8 cellular contexts compared by ENCODE assay signal in genomic region chr9:125746774-125747052, GRCh38. TPM values are rescaled to one million over a fixed set of nuclear protein-coding genes. Genes with fewer than 3 reads are reported as not detected.
DNase-seq lines count a peak whose midpoint lies in the region; ATAC-seq and TF ChIP-seq lines count a peak whose summit lies in the region.

No MANE protein-coding gene starts in this region.

- TF ChIP-seq CTCF in BJ (IDR thresholded peaks at IDR 0.05; ENCODE audit: insufficient read depth, low read depth, low read length) = no peak
- no peak for TF ChIP-seq CTCF in astrocyte of the cerebellum (IDR thresholded peaks at IDR 0.05; ENCODE audit: low read depth, low read length, missing control alignments)

- no peaks in the 10 kb centered on the region for H3K9me3 ChIP-seq in mucosa of rectum (ENCODE audit: control insufficient read depth in 2 of 2, low read length in 2 of 2)

- H3K4me3 ChIP-seq in BJ (ENCODE audit: low read depth, low read length) (peak overlapping the region; percentile 89), astrocyte of the cerebellum (ENCODE audit: low read depth, low read length) (peak overlapping the region; percentile 88), mucosa of rectum (ENCODE audit: low read length in 2 of 2) (peak overlapping the region in 1 of 2 donors; percentile 42)

- no peaks in the 10 kb centered on the region for H3K27me3 ChIP-seq in BJ (ENCODE audit: control insufficient read depth, insufficient read depth, low read length)
- peaks cover 0 to 2% of the 10 kb centered on the region in 2 donors for H3K27me3 ChIP-seq in mucosa of rectum (ENCODE audit: control insufficient read depth in 2 of 2, insufficient read depth in 2 of 2, low read length in 2 of 2)

- POLR2A ChIA-PET in BJ (lab: Charles Lee) = no interaction called here

- ATAC-seq in HG03025 (IDR thresholded peaks at IDR 0.05; ENCODE audit: low FRiP score, unreplicated experiment) = peak; percentile 22
- ATAC-seq in HG02938 (IDR thresholded peaks at IDR 0.05; ENCODE audit: unreplicated experiment) = no peak

- H3K9ac ChIP-seq in mucosa of rectum (ENCODE audit: low read depth in 1 of 2, low read length in 2 of 2) = no peak overlapping the region

- CTCF ChIA-PET in BJ (lab: Yijun Ruan, JAX) = no interaction called here

- H3K36me3 ChIP-seq in BJ (ENCODE audit: control insufficient read depth, insufficient read depth, low read length) (no peaks in the 10 kb centered on the region), mucosa of rectum (ENCODE audit: control insufficient read depth in 2 of 2, insufficient read depth in 2 of 2, low read length in 2 of 2) (no peaks in the 10 kb centered on the region)

- H3K4me1 ChIP-seq in mucosa of rectum (ENCODE audit: control insufficient read depth in 2 of 2, insufficient read depth in 2 of 2, low read length in 2 of 2) = peaks cover 9 to 16% of the 10 kb centered on the region in 2 donors

- in situ Hi-C loops in astrocyte of the cerebellum (cut with HindIII; ENCODE audit: low sequenced_read_pairs) = no loop called here

- H3K27ac ChIP-seq in mucosa of rectum (ENCODE audit: low read depth in 2 of 2, low read length in 2 of 2) = peak overlapping the region; percentile 46 to 82

- DNase-seq in BJ (ENCODE audit: low read depth) = no peak
- DNase-seq in astrocyte of the cerebellum (ENCODE audit: low read depth) = no peak
- no peak for DNase-seq in NCI-H446 (lab: John Stamatoyannopoulos, UW)
- DNase-seq in NCI-H2029 (lab: John Stamatoyannopoulos, UW) = no peak
- no peak for DNase-seq in kidney tubule cell (ENCODE audit: low spot score)

RNA-seq across cellular contexts. Expression of gene PBX3, which starts 0.5 kb away (rescaled TPM):
- polyA plus RNA-seq in BJ (2011; rRNA removed) = 27.9 and 31.7 TPM in 2 replicates
- polyA minus RNA-seq in BJ (2011; rRNA and poly(A)+ RNA removed) = 20.9 and 26.8 TPM in 2 replicates

RNA-seq across cellular contexts. Expression of gene MAPKAP1, which starts 39.7 kb away (rescaled TPM):
- polyA plus RNA-seq in BJ (2011; rRNA removed) = 113 TPM in 2 replicates
- 53.9 and 65.6 TPM in 2 replicates for polyA minus RNA-seq in BJ (2011; rRNA and poly(A)+ RNA removed)
